In genomic region chr14:20790439-20791116, GRCh38 we compare ENCODE assay signal across 24 cellular contexts. TPM values are rescaled to one million over a fixed set of nuclear protein-coding genes. Genes with fewer than 3 reads are reported as not detected.
DNase-seq lines count a peak whose midpoint lies in the region; ATAC-seq and TF ChIP-seq lines count a peak whose summit lies in the region.
"Had no signal": no experiment of that assay in that cellular context is flagged by ENCODE, and none has a peak within 500 bp of the region (broad histone marks: within the 10 kb centered on the region; RNA-seq: fewer than 3 reads in every experiment).

No MANE protein-coding gene starts in this region.

- no peaks in the 10 kb centered on the region for H3K27me3 Mint-ChIP-seq in effector memory CD8-positive, alpha-beta T cell
- H3K27me3 Mint-ChIP-seq in naive B cell = no peaks in the 10 kb centered on the region
- H3K27me3 Mint-ChIP-seq in stimulated activated naive CD8-positive, alpha-beta T cell treated with anti-CD3 and anti-CD28 coated beads, Interleukin-15, amount 100 ng/mL, for 72 hours = no peaks in the 10 kb centered on the region
- H3K27me3 Mint-ChIP-seq: CD8-positive, alpha-beta memory T cell had no signal

- H3K27ac Mint-ChIP-seq in effector memory CD8-positive, alpha-beta T cell = peak overlapping the region; percentile 60 to 65
- peak overlapping the region in 4 of 6 donors; percentile 2 to 91 (median 54) for H3K27ac Mint-ChIP-seq in naive B cell
- H3K27ac Mint-ChIP-seq in stimulated activated naive CD8-positive, alpha-beta T cell treated with anti-CD3 and anti-CD28 coated beads, Interleukin-15, amount 100 ng/mL, for 72 hours = no peak overlapping the region
- H3K27ac Mint-ChIP-seq: CD8-positive, alpha-beta memory T cell had no signal

- no peaks in the 10 kb centered on the region for H3K9me3 ChIP-seq in left ventricle myocardium inferior (replicated peaks)
- H3K9me3 ChIP-seq in heart right ventricle = no peaks in the 10 kb centered on the region
- no peaks in the 10 kb centered on the region for H3K9me3 ChIP-seq in upper lobe of left lung
- H3K9me3 ChIP-seq: Peyer's patch, SJSA1 had no signal

- no peaks in the 10 kb centered on the region for H3K36me3 Mint-ChIP-seq in effector memory CD8-positive, alpha-beta T cell (ENCODE audit: insufficient read depth)
- H3K36me3 Mint-ChIP-seq in naive B cell = peaks cover 14 to 24% of the 10 kb centered on the region in 2 donors

- no peaks in the 10 kb centered on the region for H3K9me3 Mint-ChIP-seq in effector memory CD8-positive, alpha-beta T cell
- H3K9me3 Mint-ChIP-seq in naive B cell = peaks cover 0 to 5% (median 0%) of the 10 kb centered on the region in 7 donors
- no peaks in the 10 kb centered on the region for H3K9me3 Mint-ChIP-seq in stimulated activated naive CD8-positive, alpha-beta T cell treated with anti-CD3 and anti-CD28 coated beads, Interleukin-15, amount 100 ng/mL, for 72 hours
- H3K9me3 Mint-ChIP-seq: CD8-positive, alpha-beta memory T cell had no signal

- H3K27me3 ChIP-seq in left ventricle myocardium inferior (ENCODE audit: low read depth) (no peaks in the 10 kb centered on the region), heart right ventricle (no peaks in the 10 kb centered on the region), upper lobe of left lung (no peaks in the 10 kb centered on the region)
- H3K27me3 ChIP-seq: Peyer's patch, SJSA1 had no signal

- H3K27ac ChIP-seq in left ventricle myocardium inferior (replicated peaks) = peak overlapping the region; percentile 68
- peak overlapping the region in 5 of 10 donors; percentile 2 to 70 (median 64) for H3K27ac ChIP-seq in heart right ventricle
- H3K27ac ChIP-seq in upper lobe of left lung = peak overlapping the region; percentile 60 to 70 (median 67)
- H3K27ac ChIP-seq: Peyer's patch, SJSA1 had no signal

- H3K36me3 ChIP-seq in left ventricle myocardium inferior = no peaks in the 10 kb centered on the region
- H3K36me3 ChIP-seq in heart right ventricle = no peaks in the 10 kb centered on the region
- no peaks in the 10 kb centered on the region for H3K36me3 ChIP-seq in upper lobe of left lung
- H3K36me3 ChIP-seq: Peyer's patch, SJSA1 had no signal

- TF ChIP-seq EP300 in upper lobe of left lung (IDR thresholded peaks at IDR 0.05) = no peak

- TF ChIP-seq CTCF in left ventricle myocardium inferior (IDR thresholded peaks at IDR 0.05; ENCODE audit: borderline replicate concordance) (no peak), heart right ventricle (IDR thresholded peaks at IDR 0.05) (no peak), upper lobe of left lung (IDR thresholded peaks at IDR 0.05) (no peak)

- no peaks in the 10 kb centered on the region for H3K4me1 Mint-ChIP-seq in effector memory CD8-positive, alpha-beta T cell (ENCODE audit: low read depth in 2 of 2)
- H3K4me1 Mint-ChIP-seq in naive B cell = peaks cover 36 to 59% (median 46%) of the 10 kb centered on the region in 3 donors
- H3K4me1 Mint-ChIP-seq in stimulated activated naive CD8-positive, alpha-beta T cell treated with anti-CD3 and anti-CD28 coated beads, Interleukin-15, amount 100 ng/mL, for 72 hours = no peaks in the 10 kb centered on the region

- H3K4me1 ChIP-seq in left ventricle myocardium inferior = peaks cover 22% of the 10 kb centered on the region
- peaks cover 0 to 43% (median 11%) of the 10 kb centered on the region in 9 donors for H3K4me1 ChIP-seq in heart right ventricle
- peaks cover 9 to 37% (median 35%) of the 10 kb centered on the region in 4 donors for H3K4me1 ChIP-seq in upper lobe of left lung
- H3K4me1 ChIP-seq: Peyer's patch, SJSA1 had no signal

- intact Hi-C loops in left ventricle myocardium inferior (cut with micrococcal nuclease) = no loop called here
- intact Hi-C loops in heart right ventricle (cut with DNase I) = loop anchor here in 1 of 10 donors (1.0 kb wide), 1 partner anchor 27 kb away; no protein-coding TSS in a partner anchor

- H3K4me3 ChIP-seq in left ventricle myocardium inferior (no peak overlapping the region), heart right ventricle (no peak overlapping the region), upper lobe of left lung (no peak overlapping the region)
- H3K4me3 ChIP-seq: Peyer's patch, SJSA1 had no signal

- DNase-seq in left ventricle myocardium inferior = no peak
- DNase-seq in heart right ventricle = no peak
- DNase-seq in effector memory CD8-positive, alpha-beta T cell = no peak
- DNase-seq in naive B cell = no peak
- DNase-seq in upper lobe of left lung = peak; percentile 28 to 57
- DNase-seq in cerebellar nuclear complex (lab: John Stamatoyannopoulos, UW) = no peak
- no peak for DNase-seq in stimulated activated naive CD8-positive, alpha-beta T cell treated with anti-CD3 and anti-CD28 coated beads, Interleukin-15, amount 100 ng/mL, for 72 hours
- DNase-seq: 8988T; C1 segment of cervical spinal cord; CD8-positive, alpha-beta memory T cell; GDM1; H7; IMR-90; NCI-H1105 treated with DMSO at 0.1 percent for 48 hours; NCI-H2029 treated with DMSO at 0.1 percent for 48 hours; NCI-H226; NCI-H510A treated with DMSO at 0.1 percent for 48 hours; NCI-H748 treated with DMSO at 0.1 percent for 48 hours; NK-92 treated with Interleukin-12 subunit alpha and Interleukin-12 subunit beta, amount 100 ng/mL, for 24 hours; Peyer's patch had no signal

- WGBS in heart right ventricle, 2 donors = 83 to 88% methylated on average over 13 of the region's 13 CpGs
- WGBS in upper lobe of left lung, 2 donors = 81 to 90% methylated on average over 12 to 13 of the region's 13 CpGs

- peak in 1 of 4 donors; percentile 9 for TF ChIP-seq POLR2A in upper lobe of left lung (IDR thresholded peaks at IDR 0.05)

- ATAC-seq in heart right ventricle = no peak
- ATAC-seq in effector memory CD8-positive, alpha-beta T cell (replicated peaks) = no peak
- ATAC-seq in naive B cell (ENCODE audit: low read depth in 2 of 2) = no peak
- no peak for ATAC-seq in upper lobe of left lung (ENCODE audit: low FRiP score in 2 of 2)
- no peak for ATAC-seq in HG02840 (IDR thresholded peaks at IDR 0.05; ENCODE audit: low FRiP score, unreplicated experiment)
- ATAC-seq in stimulated activated naive CD8-positive, alpha-beta T cell treated with anti-CD3 and anti-CD28 coated beads, Interleukin-15, amount 100 ng/mL, for 72 hours = no peak

- H3K4me3 Mint-ChIP-seq in effector memory CD8-positive, alpha-beta T cell = no peak overlapping the region
- peak overlapping the region in 2 of 8 donors; percentile 40 to 44 for H3K4me3 Mint-ChIP-seq in naive B cell
- H3K4me3 Mint-ChIP-seq in stimulated activated naive CD8-positive, alpha-beta T cell treated with anti-CD3 and anti-CD28 coated beads, Interleukin-15, amount 100 ng/mL, for 72 hours = no peak overlapping the region
- H3K4me3 Mint-ChIP-seq: CD8-positive, alpha-beta memory T cell had no signal

RNA-seq across cellular contexts. Expression of gene RNASE6, which starts 9.5 kb away (rescaled TPM):
- 5.7 TPM for total RNA-seq in left ventricle myocardium inferior
- total RNA-seq in heart right ventricle = 10 to 100 TPM in 2 of 10 donors, 1 to 10 TPM in 8; 1.3 to 18.2 (median 2.4) TPM
- polyA plus RNA-seq in heart right ventricle = 1 to 10 TPM; 2.0 to 6.8 TPM
- 100 to 1,000 TPM in 5 of 6 donors, 10 to 100 TPM in 1; 94.0 to 368 (median 337) TPM for polyA plus RNA-seq in naive B cell (ENCODE audit: low read depth in 6 of 6)
- total RNA-seq in upper lobe of left lung = 10 to 100 TPM in 4 of 6 donors, 1 to 10 TPM in 2; 3.0 to 29.9 (median 15.2) TPM
- total RNA-seq: IMR-90, M059J, SJSA1 had no signal
- polyA plus RNA-seq: IMR-90 had no signal

RNA-seq across cellular contexts. Expression of gene RNASE1, which starts 12.1 kb away (rescaled TPM):
- 294 TPM for total RNA-seq in left ventricle myocardium inferior
- 100 to 1,000 TPM in 9 of 10 donors, 10 to 100 TPM in 1; 92.1 to 490 (median 166) TPM for total RNA-seq in heart right ventricle
- polyA plus RNA-seq in heart right ventricle = 100 to 1,000 TPM; 342 to 373 TPM
- polyA plus RNA-seq in naive B cell (ENCODE audit: low read depth in 6 of 6) = under 1 TPM in 1 of 6 donors, not detected in 5; 0.40 TPM
- total RNA-seq in upper lobe of left lung = 1,000 to 10,000 TPM in 2 of 6 donors, 100 to 1,000 TPM in 4; 229 to 1,558 (median 860) TPM
- total RNA-seq: IMR-90, OCI-LY7, SJSA1 had no signal
- polyA plus RNA-seq: CD8-positive, alpha-beta memory T cell; IMR-90 had no signal

RNA-seq across cellular contexts. Expression of gene EDDM3B, which starts 22.4 kb away (rescaled TPM):
- total RNA-seq in left ventricle myocardium inferior (not detected), heart right ventricle (not detected), upper lobe of left lung (not detected)
- polyA plus RNA-seq in heart right ventricle (not detected), naive B cell (ENCODE audit: low read depth in 6 of 6) (not detected)
- total RNA-seq: CD8-positive, alpha-beta memory T cell; H7; IMR-90; M059J; OCI-LY7; Peyer's patch; SJSA1 had no signal
- polyA plus RNA-seq: CD8-positive, alpha-beta memory T cell; IMR-90 had no signal

RNA-seq across cellular contexts. Expression of gene EDDM3A, which starts 44.9 kb away (rescaled TPM):
- total RNA-seq in left ventricle myocardium inferior (not detected), heart right ventricle (not detected), upper lobe of left lung (not detected)
- polyA plus RNA-seq in heart right ventricle (not detected), naive B cell (ENCODE audit: low read depth in 6 of 6) (under 1 TPM in 3 of 6 donors, not detected in 3; 0.31 to 0.52 (median 0.47) TPM)
- total RNA-seq: CD8-positive, alpha-beta memory T cell; H7; IMR-90; M059J; OCI-LY7; Peyer's patch; SJSA1 had no signal
- polyA plus RNA-seq: CD8-positive, alpha-beta memory T cell; IMR-90 had no signal

Comparison
In these comparisons a context has a peak if more than half of its experiments do, and no peak if none do; other contexts are left out.
1. DNase-seq: peak in upper lobe of left lung (2 of 2); none in left ventricle myocardium inferior (single experiment), heart right ventricle (0 of 2), effector memory CD8-positive, alpha-beta T cell (0 of 3), naive B cell (single experiment), cerebellar nuclear complex (0 of 2) and stimulated activated naive CD8-positive, alpha-beta T cell treated with anti-CD3 and anti-CD28 coated beads, Interleukin-15, amount 100 ng/mL, for 72 hours (0 of 2).
2. H3K27ac Mint-ChIP-seq: peak in effector memory CD8-positive, alpha-beta T cell (2 of 2) and naive B cell (4 of 6); none in stimulated activated naive CD8-positive, alpha-beta T cell treated with anti-CD3 and anti-CD28 coated beads, Interleukin-15, amount 100 ng/mL, for 72 hours (0 of 2).